30 cellular contexts compared by ENCODE assay signal in the genomic region with DNA sequence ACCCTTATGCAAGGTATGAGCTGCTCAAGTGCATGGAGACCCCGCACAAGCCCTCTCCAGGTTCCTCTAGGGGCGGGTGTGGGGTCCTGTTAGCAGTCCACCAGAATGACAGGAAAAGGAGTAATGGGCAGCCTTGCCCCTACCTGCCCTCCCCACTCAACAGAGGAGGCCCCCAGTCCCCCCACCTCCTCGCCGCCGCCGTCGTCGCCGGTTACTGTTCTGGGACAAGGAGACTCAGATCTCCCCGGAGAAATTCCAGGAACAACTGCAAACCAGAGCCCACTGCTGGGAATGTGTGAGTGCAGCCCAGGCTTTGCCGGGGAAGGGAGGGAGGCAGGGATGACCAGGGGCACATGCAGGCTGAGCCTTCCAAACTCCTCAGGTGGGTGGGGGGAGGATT. TPM values are rescaled to one million over a fixed set of nuclear protein-coding genes. Genes with fewer than 3 reads are reported as not detected.
"Had no signal": no experiment of that assay in that cellular context is flagged by ENCODE, and none has a peak within 500 bp of the region (broad histone marks: within the 10 kb centered on the region; RNA-seq: fewer than 3 reads in every experiment).

No MANE protein-coding gene starts in this region.

- H3K27me3 ChIP-seq: adrenal gland, body of pancreas, breast epithelium, Peyer's patch, SJCRH30 had no signal

- H3K27ac Mint-ChIP-seq: activated CD4-positive, alpha-beta T cell treated with anti-CD3 and anti-CD28 coated beads, Interleukin-2, amount 10 ng/mL, durations not matched to agents 24 days and 14 days; activated CD8-positive, alpha-beta T cell treated with anti-CD3 and anti-CD28 coated beads for 36 hours; activated naive CD4-positive, alpha-beta T cell treated with anti-CD3 and anti-CD28 coated beads for 36 hours had no signal

- DNase-seq: activated CD4-positive, alpha-beta T cell treated with anti-CD3 and anti-CD28 coated beads, Interleukin-2, amount 50 U/mL, for 4 hours; activated CD8-positive, alpha-beta T cell treated with anti-CD3 and anti-CD28 coated beads for 36 hours; activated gamma-delta T cell treated with Interleukin-2 at 50 U/mL for 16 hours; activated naive CD4-positive, alpha-beta T cell treated with anti-CD3 and anti-CD28 coated beads for 36 hours; adrenal gland; body of pancreas; NCI-H1092 treated with DMSO at 0.1 percent for 48 hours; NCI-H1417; NCI-H146; NCI-H187; NCI-H2081; NCI-H345; NCI-H510A; NCI-H526; NCI-H748 treated with DMSO at 0.1 percent for 48 hours; NK-92 treated with Interleukin-12 subunit alpha and Interleukin-12 subunit beta, amount 100 ng/mL, for 24 hours; PC-3; RPMI8226; SHP77; SJCRH30; T1000 had no signal

- H3K9me3 ChIP-seq: adrenal gland, body of pancreas, breast epithelium, Peyer's patch, SJCRH30 had no signal

- H3K27me3 Mint-ChIP-seq: activated CD4-positive, alpha-beta T cell treated with anti-CD3 and anti-CD28 coated beads, Interleukin-2, amount 10 ng/mL, durations not matched to agents 24 days and 14 days; activated CD8-positive, alpha-beta T cell treated with anti-CD3 and anti-CD28 coated beads for 36 hours; activated T-cell treated with anti-CD3 and anti-CD28 coated beads, Interleukin-2, amount 50 U/mL, for 24 hours had no signal

- H3K4me1 ChIP-seq: body of pancreas, breast epithelium, Peyer's patch, SJCRH30 had no signal

- H3K27ac ChIP-seq: body of pancreas, Peyer's patch, SJCRH30, SK-N-MC had no signal

- H3K9me3 Mint-ChIP-seq: activated CD4-positive, alpha-beta T cell treated with anti-CD3 and anti-CD28 coated beads, Interleukin-2, amount 10 ng/mL, durations not matched to agents 24 days and 14 days; activated CD8-positive, alpha-beta T cell treated with anti-CD3 and anti-CD28 coated beads for 36 hours; activated naive CD4-positive, alpha-beta T cell treated with anti-CD3 and anti-CD28 coated beads for 36 hours; activated naive CD4-positive, alpha-beta T cell treated with anti-CD3 and anti-CD28 coated beads, Interleukin-2, amount 50 U/mL, for 72 hours; activated T-cell treated with anti-CD3 and anti-CD28 coated beads, Interleukin-2, amount 50 U/mL, for 24 hours had no signal

- H3K4me3 Mint-ChIP-seq: activated CD4-positive, alpha-beta T cell treated with anti-CD3 and anti-CD28 coated beads, Interleukin-2, amount 10 ng/mL, durations not matched to agents 24 days and 14 days; activated CD8-positive, alpha-beta T cell treated with anti-CD3 and anti-CD28 coated beads for 36 hours; activated naive CD4-positive, alpha-beta T cell treated with anti-CD3 and anti-CD28 coated beads for 36 hours; activated T-cell treated with anti-CD3 and anti-CD28 coated beads, Interleukin-2, amount 50 U/mL, for 24 hours had no signal

- ATAC-seq: activated CD8-positive, alpha-beta T cell treated with anti-CD3 and anti-CD28 coated beads for 36 hours; activated naive CD4-positive, alpha-beta T cell treated with anti-CD3 and anti-CD28 coated beads, Interleukin-2, amount 50 U/mL, for 72 hours; body of pancreas; K562; PC-3 had no signal

- H3K4me3 ChIP-seq: adrenal gland, body of pancreas, breast epithelium, K562, Peyer's patch, SJCRH30, SK-N-MC had no signal

RNA-seq across cellular contexts. Expression of a gene that starts 27.6 kb away (rescaled TPM):
- total RNA-seq: activated naive CD4-positive, alpha-beta T cell treated with anti-CD3 and anti-CD28 coated beads for 36 hours; cardiac septum; K562; M059J had no signal
